Comparison of ENCODE assay signal across 1 cellular context in the genomic region with DNA sequence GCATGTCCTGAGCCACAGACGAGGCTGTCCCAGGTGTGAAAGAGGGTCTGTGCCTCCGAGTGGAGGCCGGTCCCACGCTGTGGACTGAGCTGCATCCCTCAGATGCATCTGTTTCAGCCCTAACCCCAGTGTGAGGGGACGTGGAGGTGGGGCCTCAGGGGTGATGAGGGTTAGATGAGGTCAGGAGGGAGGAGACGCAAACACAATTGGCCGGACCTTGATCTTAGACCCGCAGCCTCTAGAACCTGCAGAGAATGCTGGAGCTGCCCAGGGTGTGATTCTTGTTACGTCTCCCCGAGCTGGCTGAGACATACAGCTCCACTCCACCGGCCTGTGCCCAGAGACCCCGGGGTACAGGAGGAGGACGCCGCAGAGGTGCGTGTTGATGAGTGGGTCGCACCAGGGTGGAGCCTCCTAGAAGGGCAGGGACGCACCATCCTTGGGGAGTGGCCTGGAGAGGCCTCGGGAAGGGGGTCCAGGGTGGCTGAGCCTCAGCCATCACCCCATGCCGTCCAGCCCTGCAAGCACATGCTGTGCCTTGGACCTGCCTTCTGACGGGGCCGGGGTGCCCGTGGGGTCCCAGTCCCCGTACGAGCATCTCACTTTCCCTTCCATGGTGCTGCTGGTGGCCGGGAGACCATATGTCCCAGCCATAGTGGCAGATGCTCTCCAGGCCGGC.
A peak's percentile ranks its signal among the peaks of the same experiment; 100 is the strongest.
TF ChIP-seq lines count a peak whose summit lies in the region.

No MANE protein-coding gene starts in this region.

TF ChIP-seq in HepG2, 621 proteins besides CTCF, POLR2A, EP300 and RAD21 (continued from another document and continues in another):
- TF ChIP-seq ARID5B (CRISPR knock-in tag; IDR thresholded peaks at IDR 0.05) (0 out of 2 replicates have a peak, but pooled peaks have one; percentile 11), STAT5B (CRISPR knock-in tag; IDR thresholded peaks at IDR 0.05) (no peak), HCFC1 (IDR thresholded peaks at IDR 0.05; ENCODE audit: low read depth, low read length) (no peak), ETV5 (CRISPR knock-in tag; IDR thresholded peaks at IDR 0.05; ENCODE audit: borderline replicate concordance) (no peak), TBL1XR1 (IDR thresholded peaks at IDR 0.05; ENCODE audit: borderline replicate concordance, low read length, partially characterized antibody) (no peak), HMG20A (CRISPR knock-in tag; IDR thresholded peaks at IDR 0.05; ENCODE audit: borderline replicate concordance) (no peak), KDM5A (IDR thresholded peaks at IDR 0.05; ENCODE audit: borderline replicate concordance, low read length) (no peak), TCF12 (IDR thresholded peaks at IDR 0.05) (no peak), TCF12 (CRISPR knock-in tag; IDR thresholded peaks at IDR 0.05) (no peak), RBAK (CRISPR knock-in tag; IDR thresholded peaks at IDR 0.05) (peak; percentile 98), NFKBIZ (CRISPR knock-in tag; IDR thresholded peaks at IDR 0.05) (no peak), AGO2 (optimal IDR thresholded peaks at IDR 0.05; ENCODE audit: low read depth, low read length) (no peak), ZNF841 (CRISPR knock-in tag; IDR thresholded peaks at IDR 0.05; ENCODE audit: borderline replicate concordance) (no peak), TP53 (CRISPR knock-in tag; conservative IDR thresholded peaks at IDR 0.05) (no peak), KLF6 (CRISPR knock-in tag; IDR thresholded peaks at IDR 0.05) (no peak), HOXA7 (CRISPR knock-in tag; IDR thresholded peaks at IDR 0.05) (0 out of 2 replicates have a peak, but pooled peaks have one; percentile 61), ZNF737 (CRISPR knock-in tag; IDR thresholded peaks at IDR 0.05; ENCODE audit: borderline replicate concordance) (no peak), RXRB (CRISPR knock-in tag; IDR thresholded peaks at IDR 0.05; ENCODE audit: borderline replicate concordance) (peak; percentile 86), ZNF33A (CRISPR knock-in tag; IDR thresholded peaks at IDR 0.05; ENCODE audit: borderline replicate concordance) (no peak), ZNF276 (CRISPR knock-in tag; IDR thresholded peaks at IDR 0.05; ENCODE audit: low read depth) (no peak), RERE (CRISPR knock-in tag; IDR thresholded peaks at IDR 0.05; ENCODE audit: low read depth) (peak; percentile 36; the same call in 1 of the 2 replicates), ZNF776 (CRISPR knock-in tag; IDR thresholded peaks at IDR 0.05) (no peak), MIER3 (CRISPR knock-in tag; IDR thresholded peaks at IDR 0.05; ENCODE audit: borderline replicate concordance) (no peak), NCOA2 (CRISPR knock-in tag; IDR thresholded peaks at IDR 0.05) (0 out of 2 replicates have a peak, but pooled peaks have one; percentile 23), ZBTB26 (CRISPR knock-in tag; IDR thresholded peaks at IDR 0.05; ENCODE audit: borderline replicate concordance) (peak; percentile 71; the same call in 1 of the 2 replicates), AGO1 (IDR thresholded peaks at IDR 0.05; ENCODE audit: low read depth, low read length, poor library complexity, severe bottlenecking) (no peak), ATF1 (CRISPR knock-in tag; IDR thresholded peaks at IDR 0.05) (no peak), KLF9 (CRISPR knock-in tag; IDR thresholded peaks at IDR 0.05; ENCODE audit: low read depth) (no peak), ZNF747 (CRISPR knock-in tag; IDR thresholded peaks at IDR 0.05; ENCODE audit: borderline replicate concordance) (no peak)
- TF ChIP-seq, protein P1, sequence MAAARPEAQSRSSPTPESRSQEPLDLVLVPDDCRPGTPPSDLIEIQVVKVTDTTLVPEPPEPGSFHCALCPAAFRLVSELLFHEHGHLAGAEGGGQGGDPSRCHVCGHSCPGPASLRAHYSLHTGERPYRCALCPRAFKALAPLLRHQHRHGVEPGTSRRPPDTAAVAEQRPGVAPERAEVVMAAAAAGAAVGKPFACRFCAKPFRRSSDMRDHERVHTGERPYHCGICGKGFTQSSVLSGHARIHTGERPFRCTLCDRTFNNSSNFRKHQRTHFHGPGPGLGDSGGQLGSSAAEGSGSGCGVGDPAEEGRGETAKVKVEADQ (CRISPR knock-in tag; IDR thresholded peaks at IDR 0.05; ENCODE audit: borderline replicate concordance), result no peak
- TF ChIP-seq, protein P2, sequence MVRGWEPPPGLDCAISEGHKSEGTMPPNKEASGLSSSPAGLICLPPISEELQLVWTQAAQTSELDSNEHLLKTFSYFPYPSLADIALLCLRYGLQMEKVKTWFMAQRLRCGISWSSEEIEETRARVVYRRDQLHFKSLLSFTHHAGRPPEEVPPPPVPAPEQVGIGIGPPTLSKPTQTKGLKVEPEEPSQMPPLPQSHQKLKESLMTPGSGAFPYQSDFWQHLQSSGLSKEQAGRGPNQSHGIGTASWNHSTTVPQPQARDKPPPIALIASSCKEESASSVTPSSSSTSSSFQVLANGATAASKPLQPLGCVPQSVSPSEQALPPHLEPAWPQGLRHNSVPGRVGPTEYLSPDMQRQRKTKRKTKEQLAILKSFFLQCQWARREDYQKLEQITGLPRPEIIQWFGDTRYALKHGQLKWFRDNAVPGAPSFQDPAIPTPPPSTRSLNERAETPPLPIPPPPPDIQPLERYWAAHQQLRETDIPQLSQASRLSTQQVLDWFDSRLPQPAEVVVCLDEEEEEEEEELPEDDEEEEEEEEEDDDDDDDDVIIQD (CRISPR knock-in tag; IDR thresholded peaks at IDR 0.05; ENCODE audit: low read depth), result no peak
- TF ChIP-seq, protein P3, sequence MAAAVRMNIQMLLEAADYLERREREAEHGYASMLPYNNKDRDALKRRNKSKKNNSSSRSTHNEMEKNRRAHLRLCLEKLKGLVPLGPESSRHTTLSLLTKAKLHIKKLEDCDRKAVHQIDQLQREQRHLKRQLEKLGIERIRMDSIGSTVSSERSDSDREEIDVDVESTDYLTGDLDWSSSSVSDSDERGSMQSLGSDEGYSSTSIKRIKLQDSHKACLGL (CRISPR knock-in tag; IDR thresholded peaks at IDR 0.05), result no peak
- TF ChIP-seq, protein P4, sequence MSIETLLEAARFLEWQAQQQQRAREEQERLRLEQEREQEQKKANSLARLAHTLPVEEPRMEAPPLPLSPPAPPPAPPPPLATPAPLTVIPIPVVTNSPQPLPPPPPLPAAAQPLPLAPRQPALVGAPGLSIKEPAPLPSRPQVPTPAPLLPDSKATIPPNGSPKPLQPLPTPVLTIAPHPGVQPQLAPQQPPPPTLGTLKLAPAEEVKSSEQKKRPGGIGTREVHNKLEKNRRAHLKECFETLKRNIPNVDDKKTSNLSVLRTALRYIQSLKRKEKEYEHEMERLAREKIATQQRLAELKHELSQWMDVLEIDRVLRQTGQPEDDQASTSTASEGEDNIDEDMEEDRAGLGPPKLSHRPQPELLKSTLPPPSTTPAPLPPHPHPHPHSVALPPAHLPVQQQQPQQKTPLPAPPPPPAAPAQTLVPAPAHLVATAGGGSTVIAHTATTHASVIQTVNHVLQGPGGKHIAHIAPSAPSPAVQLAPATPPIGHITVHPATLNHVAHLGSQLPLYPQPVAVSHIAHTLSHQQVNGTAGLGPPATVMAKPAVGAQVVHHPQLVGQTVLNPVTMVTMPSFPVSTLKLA (IDR thresholded peaks at IDR 0.05), result no peak
- TF ChIP-seq, protein P5, sequence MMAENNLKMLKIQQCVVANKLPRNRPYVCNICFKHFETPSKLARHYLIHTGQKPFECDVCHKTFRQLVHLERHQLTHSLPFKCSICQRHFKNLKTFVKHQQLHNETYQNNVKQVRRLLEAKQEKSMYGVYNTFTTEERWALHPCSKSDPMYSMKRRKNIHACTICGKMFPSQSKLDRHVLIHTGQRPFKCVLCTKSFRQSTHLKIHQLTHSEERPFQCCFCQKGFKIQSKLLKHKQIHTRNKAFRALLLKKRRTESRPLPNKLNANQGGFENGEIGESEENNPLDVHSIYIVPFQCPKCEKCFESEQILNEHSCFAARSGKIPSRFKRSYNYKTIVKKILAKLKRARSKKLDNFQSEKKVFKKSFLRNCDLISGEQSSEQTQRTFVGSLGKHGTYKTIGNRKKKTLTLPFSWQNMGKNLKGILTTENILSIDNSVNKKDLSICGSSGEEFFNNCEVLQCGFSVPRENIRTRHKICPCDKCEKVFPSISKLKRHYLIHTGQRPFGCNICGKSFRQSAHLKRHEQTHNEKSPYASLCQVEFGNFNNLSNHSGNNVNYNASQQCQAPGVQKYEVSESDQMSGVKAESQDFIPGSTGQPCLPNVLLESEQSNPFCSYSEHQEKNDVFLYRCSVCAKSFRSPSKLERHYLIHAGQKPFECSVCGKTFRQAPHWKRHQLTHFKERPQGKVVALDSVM (CRISPR knock-in tag; IDR thresholded peaks at IDR 0.05), result no peak
